In the genomic region with DNA sequence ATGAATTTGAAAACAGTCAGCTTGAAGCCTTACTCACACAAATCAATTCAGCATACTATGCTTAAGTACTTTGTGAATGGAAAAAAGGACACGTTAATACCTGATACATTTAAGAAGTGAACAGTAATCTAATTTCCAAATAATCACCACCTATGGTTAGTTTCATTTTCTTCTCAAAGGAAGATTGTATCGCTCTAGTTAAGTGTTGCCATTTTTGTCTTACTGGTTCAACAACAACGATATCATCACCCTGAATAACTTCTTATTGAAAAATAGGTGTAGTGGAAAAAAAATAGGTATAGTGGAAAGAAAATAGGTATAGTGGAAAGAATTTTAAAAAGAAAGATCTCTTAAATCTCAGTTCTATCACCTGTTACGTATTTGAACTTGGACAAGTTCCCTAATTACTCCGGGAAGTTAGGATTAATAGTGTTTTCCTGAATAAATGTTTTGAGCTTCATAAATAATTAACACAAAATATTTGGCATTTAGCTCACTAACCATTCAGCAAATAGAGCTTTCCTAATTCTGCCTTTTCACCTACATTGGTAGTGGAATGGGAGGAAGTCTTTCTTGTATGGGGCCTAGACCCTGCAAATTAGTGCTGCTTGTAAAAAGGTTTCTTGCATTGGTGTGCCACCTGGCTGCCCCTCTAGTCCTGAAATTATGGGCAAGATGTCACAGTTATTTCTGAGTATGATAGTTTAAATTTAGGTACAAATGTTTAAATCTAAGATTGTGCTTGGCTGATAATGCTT, we compare ENCODE assay signal across 28 cellular contexts.
"Had no signal": no experiment of that assay in that cellular context is flagged by ENCODE, and none has a peak within 500 bp of the region (broad histone marks: within the 10 kb centered on the region; RNA-seq: fewer than 3 reads in every experiment).

No MANE protein-coding gene starts in this region.

- H3K27ac Mint-ChIP-seq: immature natural killer cell; memory B cell; mesothelial cell of epicardium; natural killer cell treated with Interleukin-12 subunit alpha and Interleukin-12 subunit beta and Interleukin-15 and Interleukin-18, amount 100 ng/mL, for 72 hours; stimulated activated memory B cell treated with anti-CD40 and anti-IgM and Interleukin-4, amounts not matched to agents 10 μg/mL and 1 μg/mL and 100 μg/mL, for 72 hours; type B pancreatic cell had no signal

- DNase-seq: dermis blood vessel endothelial cell; effector memory CD4-positive, alpha-beta T cell; hypothalamus; immature natural killer cell; islet precursor cell; kidney glomerular epithelial cell; left colon; left ventricle myocardium superior; mucosa of descending colon; naive B cell; right cardiac atrium; spleen; stimulated activated CD4-positive, alpha-beta T cell treated with anti-CD3 and anti-CD28 coated beads, Interleukin-4, amount 100 ng/mL, for 4 hours; stimulated activated naive CD8-positive, alpha-beta T cell treated with anti-CD3 and anti-CD28 coated beads, Interleukin-15, Interleukin-2, amounts not matched to agents 100 U/mL and 50 U/mL, for 24 hours; substantia nigra; testis; tibial artery had no signal

- H3K4me3 ChIP-seq: coronary artery, lung, mucosa of descending colon, prostate gland, skin epidermis, spleen, testis, tibial artery had no signal

- H3K9me3 Mint-ChIP-seq: mesothelial cell of epicardium, neural crest cell, type B pancreatic cell had no signal

- H3K27me3 ChIP-seq: neutrophil, spleen, testis, tibial artery had no signal

- H3K36me3 ChIP-seq: neutrophil, prostate gland, spleen, tibial artery had no signal

- H3K27ac ChIP-seq: coronary artery, neutrophil, prostate gland, skin epidermis, spleen, testis, tibial artery had no signal

- ATAC-seq: left colon; left ventricle myocardium superior; mucosa of descending colon; right cardiac atrium; stimulated activated memory B cell treated with anti-CD40 and anti-IgM and Interleukin-4, amounts not matched to agents 10 μg/mL and 1 μg/mL and 100 μg/mL, for 72 hours; stimulated activated naive CD8-positive, alpha-beta T cell treated with anti-CD3 and anti-CD28 coated beads, Interleukin-15, Interleukin-2, amounts not matched to agents 100 U/mL and 50 U/mL, for 24 hours had no signal

- H3K36me3 Mint-ChIP-seq: immature natural killer cell; memory B cell; mesothelial cell of epicardium; naive B cell; natural killer cell treated with Interleukin-12 subunit alpha and Interleukin-12 subunit beta and Interleukin-15 and Interleukin-18, amount 100 ng/mL, for 72 hours; stimulated activated memory B cell treated with anti-CD40 and anti-IgM and Interleukin-4, amounts not matched to agents 10 μg/mL and 1 μg/mL and 100 μg/mL, for 72 hours; type B pancreatic cell had no signal

- H3K9me3 ChIP-seq: neutrophil, prostate gland, testis, tibial artery had no signal

- H3K4me1 ChIP-seq: prostate gland, spleen, testis, tibial artery had no signal
